ENCODE assay signal across 8 cellular contexts in genomic region chr9:92325269-92325990, GRCh38. TPM values are rescaled to one million over a fixed set of nuclear protein-coding genes. Genes with fewer than 3 reads are reported as not detected.
DNase-seq lines count a peak whose midpoint lies in the region; ATAC-seq and TF ChIP-seq lines count a peak whose summit lies in the region.

TSS of gene CENPP (plus strand) at chr9:92325953.
TSS of gene NOL8 (minus strand) at chr9:92325350. CDS start at chr9:92324161, 1,189 bp downstream.

- peak within 1 kb of the TSS; percentile 86 to 95 for H3K9ac ChIP-seq in liver (ENCODE audit: low read depth in 1 of 2, low read length in 2 of 2)

- peaks cover 0 to 20% (median 18%) of the 10 kb centered on the region in 4 donors for H3K4me1 ChIP-seq in liver (ENCODE audit: control insufficient read depth in 4 of 4, insufficient read depth in 4 of 4, low read length in 3 of 4)

- no peaks in the 10 kb centered on the region for H3K9me3 Mint-ChIP-seq in CD4-positive, alpha-beta T cell
- no peaks in the 10 kb centered on the region for H3K9me3 Mint-ChIP-seq in activated CD4-positive, alpha-beta memory T cell treated with anti-CD3 and anti-CD28 coated beads for 36 hours

- peaks cover 40% of the 10 kb centered on the region for H3K4me1 Mint-ChIP-seq in CD4-positive, alpha-beta T cell (ENCODE audit: low read depth)
- H3K4me1 Mint-ChIP-seq in activated CD4-positive, alpha-beta memory T cell treated with anti-CD3 and anti-CD28 coated beads for 36 hours (ENCODE audit: low read depth): peaks cover 36% of the 10 kb centered on the region

- H3K4me3 ChIP-seq in dorsolateral prefrontal cortex: peak within 1 kb of the TSS; percentile 63 to 98 (median 89)
- H3K4me3 ChIP-seq in liver (ENCODE audit: low read depth in 1 of 3, low read length in 3 of 3): peak within 1 kb of the TSS; percentile 55 to 100 (median 99)

- peak within 1 kb of the TSS; percentile 94 for H3K27ac ChIP-seq in CD4-positive, alpha-beta T cell (ENCODE audit: low read depth, low read length)
- peak within 1 kb of the TSS; percentile 90 to 100 (median 98) for H3K27ac ChIP-seq in dorsolateral prefrontal cortex
- peak within 1 kb of the TSS; percentile 94 to 97 for H3K27ac ChIP-seq in liver (ENCODE audit: low read depth in 1 of 2, low read length in 2 of 2)

- peaks cover 3 to 15% (median 10%) of the 10 kb centered on the region in 4 donors for H3K36me3 ChIP-seq in liver (ENCODE audit: control insufficient read depth in 4 of 4, insufficient read depth in 3 of 4, low read depth in 1 of 4, low read length in 3 of 4)

- intact Hi-C loops in CD4-positive, alpha-beta T cell (cut with DNase I, micrococcal nuclease): loop anchor here (1.0 to 10.0 kb wide), 10 partner anchors 32 to 1932 kb away; partner anchors contain the start of genes IARS1 (in 2 of the 2), IPPK (in 2 of the 2), BICD2 (in 1 of the 2) and PHF2 (in 1 of the 2)
- intact Hi-C loops in activated CD4-positive, alpha-beta memory T cell treated with anti-CD3 and anti-CD28 coated beads for 36 hours (cut with micrococcal nuclease): loop anchor here (1.0 to 10.0 kb wide), 7 partner anchors 32 to 439 kb away; partner anchors contain the start of genes BICD2, IARS1, IPPK and SPTLC1
- intact Hi-C loops in dorsolateral prefrontal cortex (cut with DNase I): loop anchor here (1.0 to 10.0 kb wide), 9 partner anchors 32 to 549 kb away; partner anchors contain the start of genes IARS1 (in 2 of the 2), IPPK (in 2 of the 2), BICD2 (in 1 of the 2) and SPTLC1 (in 1 of the 2)

- POLR2A ChIA-PET in CD4-positive, alpha-beta T cell (lab: Charles Lee): interaction anchor here (0.5 to 2.0 kb wide), 12 partner anchors 19 to 448 kb away, joined by 3 to 19 read pairs (median 4); partner anchors contain the start of genes IARS1, IPPK, OGN and SPTLC1
- POLR2A ChIA-PET in activated CD4-positive, alpha-beta memory T cell treated with anti-CD3 and anti-CD28 coated beads for 36 hours (lab: Charles Lee): interaction anchor here (0.7 to 2.0 kb wide), 12 partner anchors 11 to 1128 kb away, joined by 3 to 11 read pairs (median 4); partner anchors contain the start of genes FAM120AOS, IARS1 and IPPK

- ATAC-seq in CD4-positive, alpha-beta T cell (ENCODE audit: poor library complexity): peak; percentile 94
- ATAC-seq in GM19438 (IDR thresholded peaks at IDR 0.05; ENCODE audit: low read depth, unreplicated experiment): peak; percentile 92
- peak; percentile 88 for ATAC-seq in HG03571 (IDR thresholded peaks at IDR 0.05; ENCODE audit: unreplicated experiment)

- H3K36me3 Mint-ChIP-seq in CD4-positive, alpha-beta T cell (ENCODE audit: low read depth): peaks cover 45% of the 10 kb centered on the region
- H3K36me3 Mint-ChIP-seq in activated CD4-positive, alpha-beta memory T cell treated with anti-CD3 and anti-CD28 coated beads for 36 hours: peaks cover 22% of the 10 kb centered on the region

- under 1% methylated on average over 55 of the region's 55 CpGs for WGBS in liver

- peak; percentile 21 to 31 for TF ChIP-seq RAD21 in liver (IDR thresholded peaks at IDR 0.05)

- peak within 1 kb of the TSS; percentile 94 for H3K27ac Mint-ChIP-seq in CD4-positive, alpha-beta T cell
- peak within 1 kb of the TSS; percentile 94 for H3K27ac Mint-ChIP-seq in activated CD4-positive, alpha-beta memory T cell treated with anti-CD3 and anti-CD28 coated beads for 36 hours

- H3K4me3 Mint-ChIP-seq in CD4-positive, alpha-beta T cell: peak within 1 kb of the TSS; percentile 96
- peak within 1 kb of the TSS; percentile 90 for H3K4me3 Mint-ChIP-seq in activated CD4-positive, alpha-beta memory T cell treated with anti-CD3 and anti-CD28 coated beads for 36 hours

- DNase-seq in CD4-positive, alpha-beta T cell: peak; percentile 68 to 80 (median 73)
- DNase-seq in NCI-H774 (lab: John Stamatoyannopoulos, UW) (peak; percentile 91), dorsolateral prefrontal cortex (peak; percentile 70 to 92 (median 87))
- peak; percentile 90 for DNase-seq in activated CD4-positive, alpha-beta memory T cell treated with anti-CD3 and anti-CD28 coated beads for 36 hours
- peak; percentile 85 for DNase-seq in stimulated activated CD4-positive, alpha-beta T cell treated with anti-CD3 and anti-CD28 coated beads, Interleukin-4, amount 100 ng/mL, for 24 hours

- no peaks in the 10 kb centered on the region for H3K9me3 ChIP-seq in CD4-positive, alpha-beta T cell (ENCODE audit: control insufficient read depth, low read length)
- no peaks in the 10 kb centered on the region for H3K9me3 ChIP-seq in liver (ENCODE audit: control insufficient read depth in 4 of 4, low read length in 3 of 4)

- CTCF ChIA-PET in CD4-positive, alpha-beta T cell (lab: Charles Lee): no interaction called here
- CTCF ChIA-PET in activated CD4-positive, alpha-beta memory T cell treated with anti-CD3 and anti-CD28 coated beads for 36 hours (lab: Charles Lee): interaction anchor here (0.8 to 1.9 kb wide), 7 partner anchors 23 to 465 kb away, joined by 3 to 7 read pairs (median 4); no protein-coding TSS in a partner anchor

- H3K27me3 Mint-ChIP-seq in CD4-positive, alpha-beta T cell: no peaks in the 10 kb centered on the region
- no peaks in the 10 kb centered on the region for H3K27me3 Mint-ChIP-seq in activated CD4-positive, alpha-beta memory T cell treated with anti-CD3 and anti-CD28 coated beads for 36 hours

- TF ChIP-seq CTCF in CD4-positive, alpha-beta T cell (IDR thresholded peaks at IDR 0.05): no peak
- TF ChIP-seq CTCF in dorsolateral prefrontal cortex (IDR thresholded peaks at IDR 0.05 in 54 of 56, conservative IDR thresholded peaks at IDR 0.05 in 2 of 56; ENCODE audit: low read depth in 1 of 56, partially characterized antibody in 56 of 56) (peak in 16 of 56 donors; percentile 1 to 51 (median 20)), liver (IDR thresholded peaks at IDR 0.05; ENCODE audit: low read depth, low read length, missing input control) (no peak)

- H3K27me3 ChIP-seq in CD4-positive, alpha-beta T cell (ENCODE audit: control insufficient read depth, insufficient read depth, low read length): no peaks in the 10 kb centered on the region
- H3K27me3 ChIP-seq in dorsolateral prefrontal cortex (no peaks in the 10 kb centered on the region), liver (ENCODE audit: control insufficient read depth in 4 of 4, insufficient read depth in 4 of 4, low read length in 3 of 4) (no peaks in the 10 kb centered on the region)

TF ChIP-seq in liver, 16 proteins besides CTCF, POLR2A, EP300 and RAD21 (continues in another document):
- TF ChIP-seq JUND (IDR thresholded peaks at IDR 0.05) (peak in 1 of 2 donors; percentile 38), MAX (IDR thresholded peaks at IDR 0.05) (peak; percentile 99), FOXA2 (IDR thresholded peaks at IDR 0.05) (no peak), HNF4G (IDR thresholded peaks at IDR 0.05) (no peak), RXRA (IDR thresholded peaks at IDR 0.05) (peak in 1 of 2 donors; percentile 27), HNF4A (conservative IDR thresholded peaks at IDR 0.05) (peak in 1 of 2 donors; percentile 7), EGR1 (IDR thresholded peaks at IDR 0.05; ENCODE audit: low read depth in 2 of 2) (peak; percentile 32 to 68), FOXA1 (IDR thresholded peaks at IDR 0.05) (peak; percentile 26), NR2F2 (IDR thresholded peaks at IDR 0.05) (peak; percentile 22)
- TF ChIP-seq, protein P1, sequence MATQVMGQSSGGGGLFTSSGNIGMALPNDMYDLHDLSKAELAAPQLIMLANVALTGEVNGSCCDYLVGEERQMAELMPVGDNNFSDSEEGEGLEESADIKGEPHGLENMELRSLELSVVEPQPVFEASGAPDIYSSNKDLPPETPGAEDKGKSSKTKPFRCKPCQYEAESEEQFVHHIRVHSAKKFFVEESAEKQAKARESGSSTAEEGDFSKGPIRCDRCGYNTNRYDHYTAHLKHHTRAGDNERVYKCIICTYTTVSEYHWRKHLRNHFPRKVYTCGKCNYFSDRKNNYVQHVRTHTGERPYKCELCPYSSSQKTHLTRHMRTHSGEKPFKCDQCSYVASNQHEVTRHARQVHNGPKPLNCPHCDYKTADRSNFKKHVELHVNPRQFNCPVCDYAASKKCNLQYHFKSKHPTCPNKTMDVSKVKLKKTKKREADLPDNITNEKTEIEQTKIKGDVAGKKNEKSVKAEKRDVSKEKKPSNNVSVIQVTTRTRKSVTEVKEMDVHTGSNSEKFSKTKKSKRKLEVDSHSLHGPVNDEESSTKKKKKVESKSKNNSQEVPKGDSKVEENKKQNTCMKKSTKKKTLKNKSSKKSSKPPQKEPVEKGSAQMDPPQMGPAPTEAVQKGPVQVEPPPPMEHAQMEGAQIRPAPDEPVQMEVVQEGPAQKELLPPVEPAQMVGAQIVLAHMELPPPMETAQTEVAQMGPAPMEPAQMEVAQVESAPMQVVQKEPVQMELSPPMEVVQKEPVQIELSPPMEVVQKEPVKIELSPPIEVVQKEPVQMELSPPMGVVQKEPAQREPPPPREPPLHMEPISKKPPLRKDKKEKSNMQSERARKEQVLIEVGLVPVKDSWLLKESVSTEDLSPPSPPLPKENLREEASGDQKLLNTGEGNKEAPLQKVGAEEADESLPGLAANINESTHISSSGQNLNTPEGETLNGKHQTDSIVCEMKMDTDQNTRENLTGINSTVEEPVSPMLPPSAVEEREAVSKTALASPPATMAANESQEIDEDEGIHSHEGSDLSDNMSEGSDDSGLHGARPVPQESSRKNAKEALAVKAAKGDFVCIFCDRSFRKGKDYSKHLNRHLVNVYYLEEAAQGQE (IDR thresholded peaks at IDR 0.05): peak; percentile 42
- TF ChIP-seq, protein P2, sequence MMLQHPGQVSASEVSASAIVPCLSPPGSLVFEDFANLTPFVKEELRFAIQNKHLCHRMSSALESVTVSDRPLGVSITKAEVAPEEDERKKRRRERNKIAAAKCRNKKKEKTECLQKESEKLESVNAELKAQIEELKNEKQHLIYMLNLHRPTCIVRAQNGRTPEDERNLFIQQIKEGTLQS (IDR thresholded peaks at IDR 0.05): no peak

RNA-seq across cellular contexts. Expression of gene CENPP, which starts in this region (rescaled TPM):
- 1 to 10 TPM; 4.8 TPM for total RNA-seq in CD4-positive, alpha-beta T cell
- 10 to 100 TPM; 21.8 to 23.5 TPM for total RNA-seq in activated CD4-positive, alpha-beta memory T cell treated with anti-CD3 and anti-CD28 coated beads for 36 hours
- total RNA-seq in dorsolateral prefrontal cortex (10 to 100 TPM in 21 of 120 experiments, 1 to 10 TPM in 99; 1.7 to 16.5 (median 7.0) TPM), liver (1 to 10 TPM; 1.7 to 8.7 TPM)
- under 1 TPM; 0.62 to 0.89 TPM for polyA plus RNA-seq in liver

RNA-seq across cellular contexts. Expression of gene NOL8, which starts in this region (rescaled TPM):
- total RNA-seq in CD4-positive, alpha-beta T cell: 10 to 100 TPM; 55.9 to 65.7 TPM
- total RNA-seq in activated CD4-positive, alpha-beta memory T cell treated with anti-CD3 and anti-CD28 coated beads for 36 hours: 10 to 100 TPM; 45.6 to 47.1 TPM
- total RNA-seq in dorsolateral prefrontal cortex (10 to 100 TPM; 18.8 to 50.5 (median 32.6) TPM), liver (10 to 100 TPM; 10.3 to 21.2 TPM)
- polyA plus RNA-seq in liver: 10 to 100 TPM in 1 of 2 donors, 1 to 10 TPM in 1; 5.3 to 15.3 TPM

Comparison
In these comparisons a context has a peak if more than half of its experiments do, and no peak if none do; other contexts are left out.
1. Peak in every context shown above with its lines: DNase-seq, ATAC-seq, H3K4me3 ChIP-seq and H3K27ac ChIP-seq.